Comparison of ENCODE assay signal across 8 cellular contexts in the genomic region with DNA sequence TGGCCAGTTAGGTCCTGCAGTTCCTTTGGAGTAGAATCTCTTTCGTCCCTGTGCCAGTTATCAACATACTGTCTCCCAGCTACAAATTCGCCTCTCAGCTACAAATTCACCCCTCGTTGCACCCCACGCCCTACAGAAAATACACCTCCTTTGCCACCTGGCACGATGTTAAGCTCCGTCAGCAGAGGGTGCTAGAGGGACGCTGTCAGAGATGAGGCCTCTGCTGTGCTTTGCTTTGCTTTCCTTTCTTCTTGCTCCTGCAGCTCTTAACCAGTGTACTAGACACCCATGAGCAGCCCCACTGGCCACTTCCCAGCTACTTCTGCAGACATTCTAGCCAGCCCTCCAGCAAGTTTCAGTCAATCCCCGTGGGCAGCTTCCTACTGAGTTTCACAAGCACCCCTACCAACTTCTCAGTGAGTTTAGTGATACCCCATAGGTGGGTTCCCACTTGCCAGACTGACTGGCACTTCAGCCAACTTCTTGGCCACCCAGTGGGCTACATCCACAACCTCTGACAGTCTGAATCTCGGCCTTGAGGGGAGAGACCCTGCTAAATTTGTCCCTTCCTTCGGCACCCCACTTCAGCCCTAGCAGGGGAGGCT. TPM values are rescaled to one million over a fixed set of nuclear protein-coding genes. Genes with fewer than 3 reads are reported as not detected.
DNase-seq lines count a peak whose midpoint lies in the region; ATAC-seq and TF ChIP-seq lines count a peak whose summit lies in the region.

No MANE protein-coding gene starts in this region.

- no peak for TF ChIP-seq POLR2A in IMR-90 (IDR thresholded peaks at IDR 0.05; ENCODE audit: low read depth, low read length)

- no peaks in the 10 kb centered on the region for H3K36me3 Mint-ChIP-seq in activated T-helper 1 cell treated with anti-CD3 and anti-CD28 coated beads, Interleukin-12 subunit alpha, Interleukin-12 subunit beta, Interleukin-2, Interleukin-4 antibody, amounts not matched to agents 30 ng/mL and 10 ng/mL and 1 ng/mL, durations not matched to agents 14 hours and 24 hours and 36 hours (ENCODE audit: low read depth)

- H2AK5ac ChIP-seq in IMR-90 (ENCODE audit: low read depth, low read length) = no peak overlapping the region

- no peaks in the 10 kb centered on the region for H3K9me1 ChIP-seq in IMR-90 (ENCODE audit: insufficient read depth, low read length)

- H2BK15ac ChIP-seq in IMR-90 (ENCODE audit: low read depth, low read length) = no peak overlapping the region

- no peaks in the 10 kb centered on the region for H3K27me3 Mint-ChIP-seq in activated T-helper 1 cell treated with anti-CD3 and anti-CD28 coated beads, Interleukin-12 subunit alpha, Interleukin-12 subunit beta, Interleukin-2, Interleukin-4 antibody, amounts not matched to agents 30 ng/mL and 10 ng/mL and 1 ng/mL, durations not matched to agents 14 hours and 24 hours and 36 hours (ENCODE audit: insufficient read depth)

- no peak overlapping the region for H3K27ac Mint-ChIP-seq in activated T-helper 1 cell treated with anti-CD3 and anti-CD28 coated beads, Interleukin-12 subunit alpha, Interleukin-12 subunit beta, Interleukin-2, Interleukin-4 antibody, amounts not matched to agents 30 ng/mL and 10 ng/mL and 1 ng/mL, durations not matched to agents 14 hours and 24 hours and 36 hours

- TF ChIP-seq RAD21 in IMR-90 (IDR thresholded peaks at IDR 0.05; ENCODE audit: low read length) = peak; percentile 95

- TF ChIP-seq CTCF in GM12865 (IDR thresholded peaks at IDR 0.05; ENCODE audit: insufficient read depth, low read depth, low read length, missing control alignments) = peak; percentile 96
- peak; percentile 88 for TF ChIP-seq CTCF in IMR-90 (conservative IDR thresholded peaks at IDR 0.05; ENCODE audit: low read depth, low read length)
- TF ChIP-seq CTCF in fibroblast of the aortic adventitia (IDR thresholded peaks at IDR 0.05; ENCODE audit: insufficient read depth, low read length) = peak; percentile 96

- ATAC-seq in IMR-90 (ENCODE audit: low read depth) (peak; percentile 97), GM19463 (IDR thresholded peaks at IDR 0.05; ENCODE audit: unreplicated experiment) (no peak)

- no peak overlapping the region for H4K91ac ChIP-seq in IMR-90 (ENCODE audit: insufficient read depth, low read depth, low read length)

- peaks cover 3% of the 10 kb centered on the region; the same call in 1 of the 2 replicates for H3K4me1 ChIP-seq in IMR-90 (ENCODE audit: control insufficient read depth, insufficient read depth, low read length)
- peaks cover 1% of the 10 kb centered on the region for H3K4me1 ChIP-seq in neuron (ENCODE audit: insufficient read depth, low read length)

- no peak overlapping the region for H3K23ac ChIP-seq in IMR-90 (ENCODE audit: low read depth, low read length)

- H3K9me3 ChIP-seq in IMR-90 (ENCODE audit: control insufficient read depth, insufficient read depth, low read length) (no peaks in the 10 kb centered on the region), neuron (ENCODE audit: low read length) (no peaks in the 10 kb centered on the region)

- CTCF ChIA-PET in IMR-90 (lab: Yijun Ruan, JAX) = interaction anchor here (0.6 to 2.6 kb wide), 12 partner anchors 9 to 246 kb away, joined by 3 to 11 read pairs (median 3); no protein-coding TSS in a partner anchor

- H3K4me1 Mint-ChIP-seq in activated T-helper 1 cell treated with anti-CD3 and anti-CD28 coated beads, Interleukin-12 subunit alpha, Interleukin-12 subunit beta, Interleukin-2, Interleukin-4 antibody, amounts not matched to agents 30 ng/mL and 10 ng/mL and 1 ng/mL, durations not matched to agents 14 hours and 24 hours and 36 hours (ENCODE audit: low read depth) = peaks cover 12% of the 10 kb centered on the region

- peaks cover 2% of the 10 kb centered on the region; the same call in 1 of the 2 replicates for H3K27me3 ChIP-seq in IMR-90 (ENCODE audit: control insufficient read depth, insufficient read depth, low read length)
- H3K27me3 ChIP-seq in neuron (ENCODE audit: insufficient read depth, low read length) = no peaks in the 10 kb centered on the region

- H2BK20ac ChIP-seq in IMR-90 (ENCODE audit: low read depth, low read length) = no peak overlapping the region

- H3K18ac ChIP-seq in IMR-90 (ENCODE audit: low read depth, low read length) = no peak overlapping the region

- H3K36me3 ChIP-seq in IMR-90 (ENCODE audit: control insufficient read depth, insufficient read depth, low read length) = peaks cover 2% of the 10 kb centered on the region; the same call in 1 of the 2 replicates
- H3K36me3 ChIP-seq in neuron (ENCODE audit: insufficient read depth, low read length) = no peaks in the 10 kb centered on the region

- DNase-seq in GM12865 (ENCODE audit: low read depth) (peak; percentile 75), IMR-90 (peak; percentile 68), RKO (ENCODE audit: low spot score) (peak; percentile 75), fibroblast of the aortic adventitia (ENCODE audit: low read depth) (peak; percentile 79), stromal cell of bone marrow (ENCODE audit: low read depth) (peak; percentile 52)
- peak; percentile 66 for DNase-seq in activated T-helper 1 cell treated with anti-CD3 and anti-CD28 coated beads, Interleukin-12 subunit alpha, Interleukin-12 subunit beta, Interleukin-2, Interleukin-4 antibody, amounts not matched to agents 30 ng/mL and 10 ng/mL and 1 ng/mL, durations not matched to agents 14 hours and 24 hours and 36 hours (ENCODE audit: low spot score)

- no peak overlapping the region for H3K4ac ChIP-seq in IMR-90 (ENCODE audit: low read depth, low read length)

- H4K8ac ChIP-seq in IMR-90 (ENCODE audit: low read depth in 2 of 2, low read length in 2 of 2) = no peak overlapping the region

- H3K4me3 ChIP-seq in GM12865 (ENCODE audit: low read depth, low read length) (no peak overlapping the region), IMR-90 (ENCODE audit: insufficient read depth, low read depth, low read length) (no peak overlapping the region), fibroblast of the aortic adventitia (ENCODE audit: low read depth, low read length) (no peak overlapping the region), neuron (ENCODE audit: low read length) (no peak overlapping the region)

- WGBS in IMR-90 (ENCODE audit: extremely low coverage in 2 of 2, insufficient read length in 1 of 2), 2 experiments = 19% methylated on average over 4 of the region's 10 CpGs; no CpG with 5 or more reads in 1 of the 2 experiments

- no peak overlapping the region for H3K4me2 ChIP-seq in IMR-90 (ENCODE audit: low read depth, low read length)

- intact Hi-C loops in IMR-90 (cut with micrococcal nuclease) = loop anchor here (1.0 to 5.0 kb wide), 3 partner anchors 134 to 243 kb away; no protein-coding TSS in a partner anchor
- intact Hi-C loops in activated T-helper 1 cell treated with anti-CD3 and anti-CD28 coated beads, Interleukin-12 subunit alpha, Interleukin-12 subunit beta, Interleukin-2, Interleukin-4 antibody, amounts not matched to agents 30 ng/mL and 10 ng/mL and 1 ng/mL, durations not matched to agents 14 hours and 24 hours and 36 hours (cut with micrococcal nuclease) = loop anchor here (1.0 kb wide), 6 partner anchors 22 to 265 kb away; a partner anchor contains a TSS

- no peak overlapping the region for H3K14ac ChIP-seq in IMR-90 (replicated peaks; ENCODE audit: low read depth, low read length)

- in situ Hi-C loops in IMR-90 (cut with MboI; ENCODE audit: low sequenced_read_pairs) = no loop called here

- BruUV-seq in IMR-90 (replicated peaks; lab: Mats Ljungman, UMichigan) = no TSS peak

- no peak overlapping the region for H3K56ac ChIP-seq in IMR-90 (ENCODE audit: extremely low read depth, insufficient read depth, low read length)

- H3K4me3 Mint-ChIP-seq in activated T-helper 1 cell treated with anti-CD3 and anti-CD28 coated beads, Interleukin-12 subunit alpha, Interleukin-12 subunit beta, Interleukin-2, Interleukin-4 antibody, amounts not matched to agents 30 ng/mL and 10 ng/mL and 1 ng/mL, durations not matched to agents 14 hours and 24 hours and 36 hours = no peak overlapping the region

- no peak overlapping the region for H4K5ac ChIP-seq in IMR-90 (ENCODE audit: low read depth, low read length)

- no peaks in the 10 kb centered on the region for H3K9me3 Mint-ChIP-seq in activated T-helper 1 cell treated with anti-CD3 and anti-CD28 coated beads, Interleukin-12 subunit alpha, Interleukin-12 subunit beta, Interleukin-2, Interleukin-4 antibody, amounts not matched to agents 30 ng/mL and 10 ng/mL and 1 ng/mL, durations not matched to agents 14 hours and 24 hours and 36 hours

- POLR2A ChIA-PET in IMR-90 (lab: Charles Lee; ENCODE audit: unreplicated experiment) = no interaction called here

- no peak overlapping the region for H2BK5ac ChIP-seq in IMR-90 (ENCODE audit: low read depth, low read length, poor library complexity, severe bottlenecking)

- H2BK120ac ChIP-seq in IMR-90 (ENCODE audit: low read depth, low read length) = no peak overlapping the region

- dilution Hi-C loops in IMR-90 (cut with HindIII; ENCODE audit: low sequenced_read_pairs, unreplicated experiment) = no loop called here

- no peak overlapping the region for H3K27ac ChIP-seq in IMR-90 (ENCODE audit: insufficient read depth, low read length)

- H2AFZ ChIP-seq in IMR-90 (replicated peaks; ENCODE audit: low read length, poor library complexity) (peak overlapping the region; percentile 72), neuron (ENCODE audit: low read depth, low read length) (peak overlapping the region; percentile 18)

- peaks cover 11% of the 10 kb centered on the region for H4K20me1 ChIP-seq in IMR-90 (ENCODE audit: insufficient read depth, low read length)

- H3K9ac ChIP-seq in IMR-90 (ENCODE audit: low read depth, low read length) = no peak overlapping the region

- no peaks in the 10 kb centered on the region for H3K79me1 ChIP-seq in IMR-90 (ENCODE audit: low read depth in 1 of 2, low read length in 2 of 2)

- H2AK9ac ChIP-seq in IMR-90 (replicated peaks; ENCODE audit: low read depth, low read length, poor library complexity) = peak overlapping the region; percentile 87

RNA-seq across cellular contexts. Expression of a gene that starts 21.8 kb away (rescaled TPM):
- total RNA-seq in IMR-90 (2012; rRNA removed) = 4.3 and 6.9 TPM in 2 replicates
- polyA plus RNA-seq in IMR-90 (2012; rRNA removed) = 3.6 and 4.8 TPM in 2 replicates
- polyA plus RNA-seq in IMR-90 (2012; cell fraction: cytosol; rRNA removed) = 3.0 and 5.8 TPM in 2 replicates
- 9.9 and 13.2 TPM in 2 replicates for polyA plus RNA-seq in IMR-90 (2012; cell fraction: nucleus; rRNA removed; ENCODE audit: low replicate concordance)
- total RNA-seq in activated T-helper 1 cell treated with anti-CD3 and anti-CD28 coated beads, Interleukin-12 subunit alpha, Interleukin-12 subunit beta, Interleukin-2, Interleukin-4 antibody, amounts not matched to agents 30 ng/mL and 10 ng/mL and 1 ng/mL, durations not matched to agents 14 hours and 24 hours and 36 hours = 19.2 and 19.9 TPM in 2 replicates
- 18.9 and 28.0 TPM in 2 replicates for total RNA-seq in fibroblast of the aortic adventitia (ENCODE audit: low replicate concordance)

RNA-seq across cellular contexts. Expression of a gene that starts 21.8 kb away (rescaled TPM):
- total RNA-seq in IMR-90 (2012; rRNA removed) (0.72 and 1.1 TPM in 2 replicates), fibroblast of the aortic adventitia (ENCODE audit: low replicate concordance) (3.7 and 4.9 TPM in 2 replicates)
- 0.63 and 0.82 TPM in 2 replicates for polyA plus RNA-seq in IMR-90 (2012; rRNA removed)
- 0.03 and 0.63 TPM in 2 replicates for polyA plus RNA-seq in IMR-90 (2012; cell fraction: cytosol; rRNA removed)
- polyA plus RNA-seq in IMR-90 (2012; cell fraction: nucleus; rRNA removed; ENCODE audit: low replicate concordance) = 3.3 and 5.4 TPM in 2 replicates
- total RNA-seq in activated T-helper 1 cell treated with anti-CD3 and anti-CD28 coated beads, Interleukin-12 subunit alpha, Interleukin-12 subunit beta, Interleukin-2, Interleukin-4 antibody, amounts not matched to agents 30 ng/mL and 10 ng/mL and 1 ng/mL, durations not matched to agents 14 hours and 24 hours and 36 hours = 2.1 and 3.5 TPM in 2 replicates

RNA-seq across cellular contexts. Expression of a gene that starts 41.8 kb away (rescaled TPM):
- total RNA-seq in IMR-90 (2012; rRNA removed) (22.8 and 25.6 TPM in 2 replicates), fibroblast of the aortic adventitia (ENCODE audit: low replicate concordance) (43.5 and 73.5 TPM in 2 replicates)
- 54.4 and 63.6 TPM in 2 replicates for polyA plus RNA-seq in IMR-90 (2012; rRNA removed)
- 57.4 and 87.5 TPM in 2 replicates for polyA plus RNA-seq in IMR-90 (2012; cell fraction: cytosol; rRNA removed)
- 81.6 and 159 TPM in 2 replicates for polyA plus RNA-seq in IMR-90 (2012; cell fraction: nucleus; rRNA removed; ENCODE audit: low replicate concordance)
- 7.9 and 10.1 TPM in 2 replicates for total RNA-seq in activated T-helper 1 cell treated with anti-CD3 and anti-CD28 coated beads, Interleukin-12 subunit alpha, Interleukin-12 subunit beta, Interleukin-2, Interleukin-4 antibody, amounts not matched to agents 30 ng/mL and 10 ng/mL and 1 ng/mL, durations not matched to agents 14 hours and 24 hours and 36 hours
